In the genomic region with DNA sequence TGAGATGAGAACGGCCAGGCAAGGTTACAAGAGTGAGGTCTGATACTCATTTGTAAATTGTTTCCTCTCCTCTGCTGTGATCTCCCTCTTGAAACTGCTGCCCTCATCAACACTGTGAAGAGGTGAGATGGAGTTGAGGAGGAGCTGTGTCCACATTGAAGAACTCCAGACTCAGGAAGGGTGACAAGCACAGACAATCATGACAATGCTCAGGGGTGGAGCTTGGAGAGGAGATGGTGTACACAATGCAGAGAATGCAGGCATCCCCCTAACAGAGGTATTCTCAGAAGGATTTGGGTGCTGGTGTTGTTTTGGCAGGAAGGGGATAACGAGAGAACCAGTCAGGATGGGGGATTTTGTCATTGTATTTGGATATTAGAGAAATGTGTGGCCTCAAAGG, we compare ENCODE assay signal across 1 cellular context.
TF ChIP-seq lines count a peak whose summit lies in the region.

No MANE protein-coding gene starts in this region.

TF ChIP-seq in GM23338, 12 proteins besides CTCF, POLR2A, EP300 and RAD21 (continued from another document):
- TF ChIP-seq, protein P1, sequence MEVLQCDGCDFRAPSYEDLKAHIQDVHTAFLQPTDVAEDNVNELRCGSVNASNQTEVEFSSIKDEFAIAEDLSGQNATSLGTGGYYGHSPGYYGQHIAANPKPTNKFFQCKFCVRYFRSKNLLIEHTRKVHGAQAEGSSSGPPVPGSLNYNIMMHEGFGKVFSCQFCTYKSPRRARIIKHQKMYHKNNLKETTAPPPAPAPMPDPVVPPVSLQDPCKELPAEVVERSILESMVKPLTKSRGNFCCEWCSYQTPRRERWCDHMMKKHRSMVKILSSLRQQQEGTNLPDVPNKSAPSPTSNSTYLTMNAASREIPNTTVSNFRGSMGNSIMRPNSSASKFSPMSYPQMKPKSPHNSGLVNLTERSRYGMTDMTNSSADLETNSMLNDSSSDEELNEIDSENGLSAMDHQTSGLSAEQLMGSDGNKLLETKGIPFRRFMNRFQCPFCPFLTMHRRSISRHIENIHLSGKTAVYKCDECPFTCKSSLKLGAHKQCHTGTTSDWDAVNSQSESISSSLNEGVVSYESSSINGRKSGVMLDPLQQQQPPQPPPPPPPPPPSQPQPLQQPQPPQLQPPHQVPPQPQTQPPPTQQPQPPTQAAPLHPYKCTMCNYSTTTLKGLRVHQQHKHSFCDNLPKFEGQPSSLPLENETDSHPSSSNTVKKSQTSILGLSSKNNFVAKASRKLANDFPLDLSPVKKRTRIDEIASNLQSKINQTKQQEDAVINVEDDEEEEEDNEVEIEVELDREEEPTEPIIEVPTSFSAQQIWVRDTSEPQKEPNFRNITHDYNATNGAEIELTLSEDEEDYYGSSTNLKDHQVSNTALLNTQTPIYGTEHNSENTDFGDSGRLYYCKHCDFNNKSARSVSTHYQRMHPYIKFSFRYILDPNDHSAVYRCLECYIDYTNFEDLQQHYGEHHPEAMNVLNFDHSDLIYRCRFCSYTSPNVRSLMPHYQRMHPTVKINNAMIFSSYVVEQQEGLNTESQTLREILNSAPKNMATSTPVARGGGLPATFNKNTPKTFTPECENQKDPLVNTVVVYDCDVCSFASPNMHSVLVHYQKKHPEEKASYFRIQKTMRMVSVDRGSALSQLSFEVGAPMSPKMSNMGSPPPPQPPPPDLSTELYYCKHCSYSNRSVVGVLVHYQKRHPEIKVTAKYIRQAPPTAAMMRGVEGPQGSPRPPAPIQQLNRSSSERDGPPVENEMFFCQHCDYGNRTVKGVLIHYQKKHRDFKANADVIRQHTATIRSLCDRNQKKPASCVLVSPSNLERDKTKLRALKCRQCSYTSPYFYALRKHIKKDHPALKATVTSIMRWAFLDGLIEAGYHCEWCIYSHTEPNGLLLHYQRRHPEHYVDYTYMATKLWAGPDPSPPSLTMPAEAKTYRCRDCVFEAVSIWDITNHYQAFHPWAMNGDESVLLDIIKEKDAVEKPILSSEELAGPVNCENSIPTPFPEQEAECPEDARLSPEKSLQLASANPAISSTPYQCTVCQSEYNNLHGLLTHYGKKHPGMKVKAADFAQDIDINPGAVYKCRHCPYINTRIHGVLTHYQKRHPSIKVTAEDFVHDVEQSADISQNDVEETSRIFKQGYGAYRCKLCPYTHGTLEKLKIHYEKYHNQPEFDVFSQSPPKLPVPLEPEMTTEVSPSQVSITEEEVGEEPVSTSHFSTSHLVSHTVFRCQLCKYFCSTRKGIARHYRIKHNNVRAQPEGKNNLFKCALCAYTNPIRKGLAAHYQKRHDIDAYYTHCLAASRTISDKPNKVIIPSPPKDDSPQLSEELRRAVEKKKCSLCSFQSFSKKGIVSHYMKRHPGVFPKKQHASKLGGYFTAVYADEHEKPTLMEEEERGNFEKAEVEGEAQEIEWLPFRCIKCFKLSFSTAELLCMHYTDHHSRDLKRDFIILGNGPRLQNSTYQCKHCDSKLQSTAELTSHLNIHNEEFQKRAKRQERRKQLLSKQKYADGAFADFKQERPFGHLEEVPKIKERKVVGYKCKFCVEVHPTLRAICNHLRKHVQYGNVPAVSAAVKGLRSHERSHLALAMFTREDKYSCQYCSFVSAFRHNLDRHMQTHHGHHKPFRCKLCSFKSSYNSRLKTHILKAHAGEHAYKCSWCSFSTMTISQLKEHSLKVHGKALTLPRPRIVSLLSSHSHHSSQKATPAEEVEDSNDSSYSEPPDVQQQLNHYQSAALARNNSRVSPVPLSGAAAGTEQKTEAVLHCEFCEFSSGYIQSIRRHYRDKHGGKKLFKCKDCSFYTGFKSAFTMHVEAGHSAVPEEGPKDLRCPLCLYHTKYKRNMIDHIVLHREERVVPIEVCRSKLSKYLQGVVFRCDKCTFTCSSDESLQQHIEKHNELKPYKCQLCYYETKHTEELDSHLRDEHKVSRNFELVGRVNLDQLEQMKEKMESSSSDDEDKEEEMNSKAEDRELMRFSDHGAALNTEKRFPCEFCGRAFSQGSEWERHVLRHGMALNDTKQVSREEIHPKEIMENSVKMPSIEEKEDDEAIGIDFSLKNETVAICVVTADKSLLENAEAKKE (CRISPR knock-in tag; IDR thresholded peaks at IDR 0.05), result no peak
- TF ChIP-seq CREB1 (CRISPR knock-in tag; IDR thresholded peaks at IDR 0.05; ENCODE audit: low read depth) (no peak), JUNB (IDR thresholded peaks at IDR 0.05; ENCODE audit: unreplicated experiment) (no peak), POLR2AphosphoS5 (IDR thresholded peaks at IDR 0.05; ENCODE audit: low read depth) (no peak), EZH2phosphoT487 (IDR thresholded peaks at IDR 0.05; ENCODE audit: unreplicated experiment) (no peak), ZNF331 (CRISPR knock-in tag; IDR thresholded peaks at IDR 0.05; ENCODE audit: low read depth) (no peak), ZNF114 (CRISPR knock-in tag; IDR thresholded peaks at IDR 0.05) (no peak)
